ENCODE assay signal across 29 cellular contexts in genomic region chr19:40013991-40014390, GRCh38.
"Had no signal": no experiment of that assay in that cellular context is flagged by ENCODE, and none has a peak within 500 bp of the region (broad histone marks: within the 10 kb centered on the region; RNA-seq: fewer than 3 reads in every experiment).

No MANE protein-coding gene starts in this region.

- H3K79me2 ChIP-seq: hepatocyte, parathyroid adenoma had no signal

- H3K4me3 ChIP-seq: esophagus muscularis mucosa, gastroesophageal sphincter, heart left ventricle, hepatocyte, left ventricle myocardium inferior, lung, mucosa of descending colon, neural progenitor cell, smooth muscle cell, thyroid gland, vagina had no signal

- H3K27ac Mint-ChIP-seq: mesothelial cell of epicardium; naive thymus-derived CD4-positive, alpha-beta T cell; nephron; neural progenitor cell; progenitor cell of endocrine pancreas; stimulated activated naive CD8-positive, alpha-beta T cell treated with anti-CD3 and anti-CD28 coated beads, Interleukin-15, amount 100 ng/mL, for 72 hours had no signal

- ATAC-seq: foreskin keratinocyte; gastroesophageal sphincter; heart left ventricle; left cardiac atrium; mucosa of descending colon; naive thymus-derived CD4-positive, alpha-beta T cell; sciatic nerve; stimulated activated naive CD8-positive, alpha-beta T cell treated with anti-CD3 and anti-CD28 coated beads, Interleukin-15, amount 100 ng/mL, for 72 hours had no signal

- H3K9ac ChIP-seq: neural progenitor cell, parathyroid adenoma had no signal

- H3K9me3 ChIP-seq: thyroid gland had no signal

- FAIRE-seq: endothelial cell of umbilical vein, islet of Langerhans had no signal

- H3K27ac ChIP-seq: esophagus muscularis mucosa, foreskin keratinocyte, gastroesophageal sphincter, heart left ventricle, hepatocyte, left ventricle myocardium inferior, neural progenitor cell, parathyroid adenoma, thyroid gland, vagina had no signal

- H3K27me3 ChIP-seq: esophagus muscularis mucosa, foreskin keratinocyte, gastroesophageal sphincter, heart left ventricle, hepatocyte, neural progenitor cell, thyroid gland, vagina had no signal

- DNase-seq: cortex of kidney; foreskin keratinocyte; heart left ventricle; left cardiac atrium; left ventricle myocardium inferior; mesenchymal stem cell; mucosa of descending colon; naive thymus-derived CD4-positive, alpha-beta T cell; stimulated activated CD4-positive, alpha-beta T cell treated with anti-CD3 and anti-CD28 coated beads, Interleukin-12 subunit alpha, Interleukin-12 subunit beta, amount 100 ng/mL, for 4 hours; stimulated activated CD4-positive, alpha-beta T cell treated with anti-CD3 and anti-CD28 coated beads, Interleukin-1b, Interleukin-23, amount 100 ng/mL, for 48 hours; stimulated activated CD4-positive, alpha-beta T cell treated with anti-CD3 and anti-CD28 coated beads, Interleukin-4, amount 100 ng/mL, for 1 hour; stimulated activated CD8-positive, alpha-beta memory T cell treated with anti-CD3 and anti-CD28 coated beads, Interleukin-4, amount 100 ng/mL, for 48 hours; stimulated activated naive CD4-positive, alpha-beta T cell; stimulated activated naive CD8-positive, alpha-beta T cell treated with anti-CD3 and anti-CD28 coated beads, Interleukin-15, amount 100 ng/mL, for 72 hours; thyroid gland had no signal

- H3K4me1 ChIP-seq: esophagus muscularis mucosa, foreskin keratinocyte, gastroesophageal sphincter, heart left ventricle, left ventricle myocardium inferior, neural progenitor cell, parathyroid adenoma, thyroid gland, vagina had no signal

- H3K27me3 Mint-ChIP-seq: naive thymus-derived CD4-positive, alpha-beta T cell; progenitor cell of endocrine pancreas; stimulated activated naive CD8-positive, alpha-beta T cell treated with anti-CD3 and anti-CD28 coated beads, Interleukin-15, amount 100 ng/mL, for 72 hours had no signal

- H3K4me2 ChIP-seq: hepatocyte, neural progenitor cell, smooth muscle cell had no signal

- H2AFZ ChIP-seq: hepatocyte, neural progenitor cell, parathyroid adenoma had no signal

- H3K4me1 Mint-ChIP-seq: mesothelial cell of epicardium; naive thymus-derived CD4-positive, alpha-beta T cell; nephron; neural progenitor cell; stimulated activated naive CD8-positive, alpha-beta T cell treated with anti-CD3 and anti-CD28 coated beads, Interleukin-15, amount 100 ng/mL, for 72 hours had no signal

- H3K4me3 Mint-ChIP-seq: mesothelial cell of epicardium; naive thymus-derived CD4-positive, alpha-beta T cell; nephron; neural progenitor cell; stimulated activated naive CD8-positive, alpha-beta T cell treated with anti-CD3 and anti-CD28 coated beads, Interleukin-15, amount 100 ng/mL, for 72 hours had no signal
